In the genomic region with DNA sequence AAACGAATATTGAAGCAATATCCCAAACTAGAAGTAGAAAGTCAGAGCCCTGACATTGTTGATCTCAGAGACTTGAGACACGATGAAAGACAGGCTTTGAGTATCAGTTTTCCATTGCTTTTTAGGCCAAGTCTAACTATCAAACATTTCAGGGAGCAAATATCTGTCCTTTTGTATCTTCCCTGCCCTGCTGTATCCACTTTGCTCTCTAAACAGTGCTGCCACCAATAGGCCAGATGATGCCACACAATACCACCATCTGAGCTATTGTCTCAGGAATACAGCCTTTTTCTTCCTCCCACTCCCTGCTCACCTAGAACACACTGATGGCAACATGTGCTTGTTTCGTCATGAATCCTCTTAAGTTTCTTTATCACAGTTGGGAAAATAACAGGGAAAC, we compare ENCODE assay signal across 1 cellular context.
TF ChIP-seq lines count a peak whose summit lies in the region.

No MANE protein-coding gene starts in this region.

TF ChIP-seq in H1, 55 proteins besides CTCF, POLR2A, EP300 and RAD21 (continued from another document):
- TF ChIP-seq SUZ12 (IDR thresholded peaks at IDR 0.05; ENCODE audit: low read length) (no peak), SP4 (IDR thresholded peaks at IDR 0.05; ENCODE audit: low read length) (no peak), GABPA (IDR thresholded peaks at IDR 0.05; ENCODE audit: borderline replicate concordance, insufficient read depth, low read length) (no peak), MAFK (IDR thresholded peaks at IDR 0.05; ENCODE audit: low read depth, low read length) (no peak), TAF1 (IDR thresholded peaks at IDR 0.05; ENCODE audit: low read depth, low read length) (no peak)
